In genomic region chr10:62399211-62399610, GRCh38 we compare ENCODE assay signal across 23 cellular contexts. TPM values are rescaled to one million over a fixed set of nuclear protein-coding genes. Genes with fewer than 3 reads are reported as not detected.
"Had no signal": no experiment of that assay in that cellular context is flagged by ENCODE, and none has a peak within 500 bp of the region (broad histone marks: within the 10 kb centered on the region; RNA-seq: fewer than 3 reads in every experiment).

No MANE protein-coding gene starts in this region.

- H3K4me1 Mint-ChIP-seq: activated CD4-positive, alpha-beta memory T cell treated with anti-CD3 and anti-CD28 coated beads, Interleukin-2, amount 10 ng/mL, durations not matched to agents 7 days and 5 days; activated CD4-positive, alpha-beta T cell treated with anti-CD3 and anti-CD28 coated beads for 36 hours; activated CD8-positive, alpha-beta memory T cell treated with anti-CD3 and anti-CD28 coated beads, Interleukin-2, amount 10 ng/mL, durations not matched to agents 7 days and 5 days; activated naive CD8-positive, alpha-beta T cell treated with anti-CD3 and anti-CD28 coated beads, Interleukin-2, amount 50 U/mL, for 24 hours; immature natural killer cell; neural crest cell; stimulated activated effector memory CD8-positive, alpha-beta T cell treated with anti-CD3 and anti-CD28 coated beads, Interleukin-12 subunit alpha, Interleukin-12 subunit beta, amount 100 ng/mL, for 72 hours had no signal

- H3K27ac Mint-ChIP-seq: activated CD4-positive, alpha-beta memory T cell treated with anti-CD3 and anti-CD28 coated beads, Interleukin-2, amount 10 ng/mL, durations not matched to agents 7 days and 5 days; activated CD4-positive, alpha-beta T cell treated with anti-CD3 and anti-CD28 coated beads for 36 hours; activated CD8-positive, alpha-beta memory T cell treated with anti-CD3 and anti-CD28 coated beads, Interleukin-2, amount 10 ng/mL, durations not matched to agents 7 days and 5 days; activated naive CD4-positive, alpha-beta T cell treated with anti-CD3 and anti-CD28 coated beads for 36 hours; activated naive CD8-positive, alpha-beta T cell treated with anti-CD3 and anti-CD28 coated beads, Interleukin-2, amount 50 U/mL, for 24 hours; immature natural killer cell; naive B cell; stimulated activated effector memory CD8-positive, alpha-beta T cell treated with anti-CD3 and anti-CD28 coated beads, Interleukin-12 subunit alpha, Interleukin-12 subunit beta, amount 100 ng/mL, for 72 hours; WTC11 had no signal

- DNase-seq: activated CD4-positive, alpha-beta memory T cell treated with anti-CD3 and anti-CD28 coated beads, Interleukin-2, amount 10 ng/mL, durations not matched to agents 7 days and 5 days; activated CD4-positive, alpha-beta T cell treated with anti-CD3 and anti-CD28 coated beads for 36 hours; activated CD8-positive, alpha-beta memory T cell treated with anti-CD3 and anti-CD28 coated beads, Interleukin-2, amount 10 ng/mL, durations not matched to agents 7 days and 5 days; activated naive CD4-positive, alpha-beta T cell treated with anti-CD3 and anti-CD28 coated beads for 36 hours; activated naive CD8-positive, alpha-beta T cell treated with anti-CD3 and anti-CD28 coated beads, Interleukin-2, amount 50 U/mL, for 24 hours; aorta; heart right ventricle; immature natural killer cell; left ventricle myocardium superior; mucosa of descending colon; naive B cell; ovary; psoas muscle; right lobe of liver; stimulated activated CD4-positive, alpha-beta T cell treated with anti-CD3 and anti-CD28 coated beads, Interleukin-4, amount 100 ng/mL, for 24 hours; testis; upper lobe of right lung had no signal

- H3K9me3 ChIP-seq: heart right ventricle, mucosa of descending colon, ovary, psoas muscle, right lobe of liver, testis, upper lobe of right lung had no signal

- H3K27ac ChIP-seq: heart right ventricle, ovary, psoas muscle, right lobe of liver, testis, upper lobe of right lung had no signal

- H3K4me3 Mint-ChIP-seq: activated CD4-positive, alpha-beta memory T cell treated with anti-CD3 and anti-CD28 coated beads, Interleukin-2, amount 10 ng/mL, durations not matched to agents 7 days and 5 days; activated CD4-positive, alpha-beta T cell treated with anti-CD3 and anti-CD28 coated beads for 36 hours; activated CD8-positive, alpha-beta memory T cell treated with anti-CD3 and anti-CD28 coated beads, Interleukin-2, amount 10 ng/mL, durations not matched to agents 7 days and 5 days; activated naive CD4-positive, alpha-beta T cell treated with anti-CD3 and anti-CD28 coated beads for 36 hours; activated naive CD8-positive, alpha-beta T cell treated with anti-CD3 and anti-CD28 coated beads, Interleukin-2, amount 50 U/mL, for 24 hours; immature natural killer cell; naive B cell; neural crest cell; stimulated activated effector memory CD8-positive, alpha-beta T cell treated with anti-CD3 and anti-CD28 coated beads, Interleukin-12 subunit alpha, Interleukin-12 subunit beta, amount 100 ng/mL, for 72 hours; WTC11 had no signal

- H3K4me1 ChIP-seq: heart right ventricle, psoas muscle, right lobe of liver, testis, upper lobe of right lung had no signal

- H3K36me3 Mint-ChIP-seq: activated CD8-positive, alpha-beta memory T cell treated with anti-CD3 and anti-CD28 coated beads, Interleukin-2, amount 10 ng/mL, durations not matched to agents 7 days and 5 days; naive B cell; stimulated activated effector memory CD8-positive, alpha-beta T cell treated with anti-CD3 and anti-CD28 coated beads, Interleukin-12 subunit alpha, Interleukin-12 subunit beta, amount 100 ng/mL, for 72 hours; WTC11 had no signal

- ATAC-seq: activated CD4-positive, alpha-beta T cell treated with anti-CD3 and anti-CD28 coated beads for 36 hours; activated CD8-positive, alpha-beta memory T cell treated with anti-CD3 and anti-CD28 coated beads, Interleukin-2, amount 10 ng/mL, durations not matched to agents 7 days and 5 days; activated naive CD8-positive, alpha-beta T cell treated with anti-CD3 and anti-CD28 coated beads, Interleukin-2, amount 50 U/mL, for 24 hours; heart right ventricle; left ventricle myocardium superior; mucosa of descending colon; psoas muscle; right lobe of liver; stimulated activated effector memory CD8-positive, alpha-beta T cell treated with anti-CD3 and anti-CD28 coated beads, Interleukin-12 subunit alpha, Interleukin-12 subunit beta, amount 100 ng/mL, for 72 hours; upper lobe of right lung; WTC11 had no signal

- H3K4me3 ChIP-seq: heart right ventricle, mucosa of descending colon, ovary, psoas muscle, right lobe of liver, smooth muscle cell, testis, upper lobe of right lung had no signal

- H3K27me3 ChIP-seq: ovary, right lobe of liver, testis, upper lobe of right lung had no signal

- H3K36me3 ChIP-seq: heart right ventricle, ovary, right lobe of liver, upper lobe of right lung had no signal

- H3K4me2 ChIP-seq: smooth muscle cell had no signal

- H3K9me3 Mint-ChIP-seq: activated naive CD4-positive, alpha-beta T cell treated with anti-CD3 and anti-CD28 coated beads for 36 hours; activated naive CD8-positive, alpha-beta T cell treated with anti-CD3 and anti-CD28 coated beads, Interleukin-2, amount 50 U/mL, for 24 hours; immature natural killer cell; naive B cell; stimulated activated effector memory CD8-positive, alpha-beta T cell treated with anti-CD3 and anti-CD28 coated beads, Interleukin-12 subunit alpha, Interleukin-12 subunit beta, amount 100 ng/mL, for 72 hours had no signal

- FAIRE-seq: frontal cortex had no signal

RNA-seq across cellular contexts. Expression of gene ZNF365, which starts 25.0 kb away (rescaled TPM):
- total RNA-seq: activated CD8-positive, alpha-beta memory T cell treated with anti-CD3 and anti-CD28 coated beads, Interleukin-2, amount 10 ng/mL, durations not matched to agents 7 days and 5 days; dermis microvascular lymphatic vessel endothelial cell; left ventricle myocardium superior had no signal
